1 cellular context compared by ENCODE assay signal in the genomic region with DNA sequence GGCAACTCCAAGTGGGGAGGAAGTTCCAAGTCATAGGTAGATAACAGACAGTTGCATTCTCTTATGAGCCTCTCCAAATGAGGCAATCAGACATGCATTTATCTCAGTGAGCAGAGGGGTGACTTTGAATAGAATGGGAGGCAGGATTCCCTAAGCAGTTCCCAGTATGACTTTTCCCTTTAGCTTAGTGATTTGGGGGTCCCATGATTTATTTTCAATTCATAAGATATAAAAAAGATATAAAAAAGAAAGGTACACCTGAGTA.
TF ChIP-seq lines count a peak whose summit lies in the region.

No MANE protein-coding gene starts in this region.

TF ChIP-seq in SK-N-SH, 30 proteins besides CTCF, POLR2A, EP300 and RAD21 (continued from another document):
- TF ChIP-seq, protein P1, sequence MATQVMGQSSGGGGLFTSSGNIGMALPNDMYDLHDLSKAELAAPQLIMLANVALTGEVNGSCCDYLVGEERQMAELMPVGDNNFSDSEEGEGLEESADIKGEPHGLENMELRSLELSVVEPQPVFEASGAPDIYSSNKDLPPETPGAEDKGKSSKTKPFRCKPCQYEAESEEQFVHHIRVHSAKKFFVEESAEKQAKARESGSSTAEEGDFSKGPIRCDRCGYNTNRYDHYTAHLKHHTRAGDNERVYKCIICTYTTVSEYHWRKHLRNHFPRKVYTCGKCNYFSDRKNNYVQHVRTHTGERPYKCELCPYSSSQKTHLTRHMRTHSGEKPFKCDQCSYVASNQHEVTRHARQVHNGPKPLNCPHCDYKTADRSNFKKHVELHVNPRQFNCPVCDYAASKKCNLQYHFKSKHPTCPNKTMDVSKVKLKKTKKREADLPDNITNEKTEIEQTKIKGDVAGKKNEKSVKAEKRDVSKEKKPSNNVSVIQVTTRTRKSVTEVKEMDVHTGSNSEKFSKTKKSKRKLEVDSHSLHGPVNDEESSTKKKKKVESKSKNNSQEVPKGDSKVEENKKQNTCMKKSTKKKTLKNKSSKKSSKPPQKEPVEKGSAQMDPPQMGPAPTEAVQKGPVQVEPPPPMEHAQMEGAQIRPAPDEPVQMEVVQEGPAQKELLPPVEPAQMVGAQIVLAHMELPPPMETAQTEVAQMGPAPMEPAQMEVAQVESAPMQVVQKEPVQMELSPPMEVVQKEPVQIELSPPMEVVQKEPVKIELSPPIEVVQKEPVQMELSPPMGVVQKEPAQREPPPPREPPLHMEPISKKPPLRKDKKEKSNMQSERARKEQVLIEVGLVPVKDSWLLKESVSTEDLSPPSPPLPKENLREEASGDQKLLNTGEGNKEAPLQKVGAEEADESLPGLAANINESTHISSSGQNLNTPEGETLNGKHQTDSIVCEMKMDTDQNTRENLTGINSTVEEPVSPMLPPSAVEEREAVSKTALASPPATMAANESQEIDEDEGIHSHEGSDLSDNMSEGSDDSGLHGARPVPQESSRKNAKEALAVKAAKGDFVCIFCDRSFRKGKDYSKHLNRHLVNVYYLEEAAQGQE (IDR thresholded peaks at IDR 0.05; ENCODE audit: low read depth, low read length), result no peak
- TF ChIP-seq MXI1 (IDR thresholded peaks at IDR 0.05; ENCODE audit: low read depth, low read length) (no peak), FOXM1 (IDR thresholded peaks at IDR 0.05; ENCODE audit: low read depth) (no peak), RCOR1 (IDR thresholded peaks at IDR 0.05; ENCODE audit: low read length) (no peak), GABPA (IDR thresholded peaks at IDR 0.05; ENCODE audit: low read depth) (no peak)
- TF ChIP-seq, protein P2, sequence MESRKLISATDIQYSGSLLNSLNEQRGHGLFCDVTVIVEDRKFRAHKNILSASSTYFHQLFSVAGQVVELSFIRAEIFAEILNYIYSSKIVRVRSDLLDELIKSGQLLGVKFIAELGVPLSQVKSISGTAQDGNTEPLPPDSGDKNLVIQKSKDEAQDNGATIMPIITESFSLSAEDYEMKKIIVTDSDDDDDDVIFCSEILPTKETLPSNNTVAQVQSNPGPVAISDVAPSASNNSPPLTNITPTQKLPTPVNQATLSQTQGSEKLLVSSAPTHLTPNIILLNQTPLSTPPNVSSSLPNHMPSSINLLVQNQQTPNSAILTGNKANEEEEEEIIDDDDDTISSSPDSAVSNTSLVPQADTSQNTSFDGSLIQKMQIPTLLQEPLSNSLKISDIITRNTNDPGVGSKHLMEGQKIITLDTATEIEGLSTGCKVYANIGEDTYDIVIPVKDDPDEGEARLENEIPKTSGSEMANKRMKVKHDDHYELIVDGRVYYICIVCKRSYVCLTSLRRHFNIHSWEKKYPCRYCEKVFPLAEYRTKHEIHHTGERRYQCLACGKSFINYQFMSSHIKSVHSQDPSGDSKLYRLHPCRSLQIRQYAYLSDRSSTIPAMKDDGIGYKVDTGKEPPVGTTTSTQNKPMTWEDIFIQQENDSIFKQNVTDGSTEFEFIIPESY (IDR thresholded peaks at IDR 0.05; ENCODE audit: borderline replicate concordance, low read depth), result no peak
- TF ChIP-seq, protein P3, sequence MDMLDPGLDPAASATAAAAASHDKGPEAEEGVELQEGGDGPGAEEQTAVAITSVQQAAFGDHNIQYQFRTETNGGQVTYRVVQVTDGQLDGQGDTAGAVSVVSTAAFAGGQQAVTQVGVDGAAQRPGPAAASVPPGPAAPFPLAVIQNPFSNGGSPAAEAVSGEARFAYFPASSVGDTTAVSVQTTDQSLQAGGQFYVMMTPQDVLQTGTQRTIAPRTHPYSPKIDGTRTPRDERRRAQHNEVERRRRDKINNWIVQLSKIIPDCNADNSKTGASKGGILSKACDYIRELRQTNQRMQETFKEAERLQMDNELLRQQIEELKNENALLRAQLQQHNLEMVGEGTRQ (IDR thresholded peaks at IDR 0.05; ENCODE audit: borderline replicate concordance, low read depth, low read length), result no peak
